In the genomic region with DNA sequence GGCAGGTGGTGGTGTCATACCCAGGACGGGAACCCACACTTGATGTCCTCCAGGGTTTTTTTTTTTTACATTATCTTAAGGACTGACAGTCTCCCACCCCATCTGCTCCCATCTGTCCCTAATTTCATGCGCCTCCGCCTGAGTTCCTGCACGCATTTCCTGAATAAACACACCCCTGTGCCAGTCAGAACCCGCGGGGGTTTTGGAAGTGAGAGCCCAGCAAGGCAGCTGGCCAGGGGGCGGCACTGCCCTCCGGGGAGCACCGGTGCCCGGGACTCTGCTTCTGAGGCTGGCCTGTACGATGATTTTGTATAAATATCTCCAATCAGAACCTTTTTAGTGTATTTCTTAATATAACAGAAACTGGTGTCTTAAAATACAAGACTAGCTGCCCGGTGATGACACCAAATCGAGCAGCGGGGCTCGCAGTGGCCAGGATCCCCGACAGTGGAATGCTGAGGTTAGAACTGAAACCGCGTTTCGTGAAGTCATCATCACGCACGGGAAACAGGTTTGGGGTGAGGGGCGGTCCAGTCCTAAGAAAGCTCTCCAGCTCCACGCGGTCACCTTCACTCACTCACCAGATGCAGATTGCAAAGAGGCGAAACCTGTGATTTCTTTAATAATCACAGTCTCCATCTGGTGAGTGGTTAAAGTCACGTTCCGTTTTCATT, we compare ENCODE assay signal across 11 cellular contexts. TPM values are rescaled to one million over a fixed set of nuclear protein-coding genes. Genes with fewer than 3 reads are reported as not detected.
DNase-seq lines count a peak whose midpoint lies in the region; ATAC-seq and TF ChIP-seq lines count a peak whose summit lies in the region.
"Had no signal": no experiment of that assay in that cellular context is flagged by ENCODE, and none has a peak within 500 bp of the region (broad histone marks: within the 10 kb centered on the region; RNA-seq: fewer than 3 reads in every experiment).

No MANE protein-coding gene starts in this region.

- peaks cover 8% of the 10 kb centered on the region for H3K36me3 ChIP-seq in HAP-1 (replicated peaks)

- ATAC-seq in sciatic nerve (peak; percentile 12), GM21576 (IDR thresholded peaks at IDR 0.05; ENCODE audit: unreplicated experiment) (no peak)

- H3K9me3 ChIP-seq in HAP-1, result no peaks in the 10 kb centered on the region

- intact Hi-C loops in sciatic nerve (cut with DNase I), result no loop called here

- TF ChIP-seq CTCF in LNCaP clone FGC (IDR thresholded peaks at IDR 0.05; ENCODE audit: control insufficient read depth, extremely low read depth, insufficient read depth), result no peak

- peak; percentile 36 for DNase-seq in DMS153 (lab: John Stamatoyannopoulos, UW)
- no peak for DNase-seq in DMS153 treated with DMSO at 0.1 percent for 48 hours (lab: John Stamatoyannopoulos, UW; ENCODE audit: unreplicated experiment)
- DNase-seq in LNCaP clone FGC (ENCODE audit: low read depth), result no peak
- DNase-seq in cerebellar cortex (ENCODE audit: low spot score), result peak; percentile 58
- DNase-seq in sciatic nerve (ENCODE audit: low spot score), result peak; percentile 53
- no peak for DNase-seq in HAP-1 (ENCODE audit: low spot score in 2 of 2)
- no peak for DNase-seq in pons (ENCODE audit: low spot score)
- DNase-seq: 8988T, NCI-H510A treated with DMSO at 0.1 percent for 48 hours, SW 1271 had no signal

- H3K27me3 ChIP-seq in HAP-1 (ENCODE audit: low read depth), result no peaks in the 10 kb centered on the region

- H3K4me1 ChIP-seq in HAP-1, result no peaks in the 10 kb centered on the region

- in situ Hi-C loops in HAP-1 (cut with MboI; ENCODE audit: low sequenced_read_pairs), result no loop called here

- H3K4me3 ChIP-seq in LNCaP clone FGC (ENCODE audit: low read depth, low read length) (peak overlapping the region; percentile 50), HAP-1 (no peak overlapping the region)

RNA-seq across cellular contexts. Expression of gene BNIP3, which starts 19.8 kb away (rescaled TPM):
- total RNA-seq in sciatic nerve, result 37.9 TPM

Comparison
In these comparisons a context has a peak if more than half of its experiments do, and no peak if none do; other contexts are left out.
1. DNase-seq: peak in DMS153 (single experiment), cerebellar cortex (single experiment) and sciatic nerve (single experiment); none in DMS153 treated with DMSO at 0.1 percent for 48 hours (single experiment), LNCaP clone FGC (single experiment), HAP-1 (0 of 2) and pons (single experiment).